Comparison of ENCODE assay signal across 8 cellular contexts in the genomic region with DNA sequence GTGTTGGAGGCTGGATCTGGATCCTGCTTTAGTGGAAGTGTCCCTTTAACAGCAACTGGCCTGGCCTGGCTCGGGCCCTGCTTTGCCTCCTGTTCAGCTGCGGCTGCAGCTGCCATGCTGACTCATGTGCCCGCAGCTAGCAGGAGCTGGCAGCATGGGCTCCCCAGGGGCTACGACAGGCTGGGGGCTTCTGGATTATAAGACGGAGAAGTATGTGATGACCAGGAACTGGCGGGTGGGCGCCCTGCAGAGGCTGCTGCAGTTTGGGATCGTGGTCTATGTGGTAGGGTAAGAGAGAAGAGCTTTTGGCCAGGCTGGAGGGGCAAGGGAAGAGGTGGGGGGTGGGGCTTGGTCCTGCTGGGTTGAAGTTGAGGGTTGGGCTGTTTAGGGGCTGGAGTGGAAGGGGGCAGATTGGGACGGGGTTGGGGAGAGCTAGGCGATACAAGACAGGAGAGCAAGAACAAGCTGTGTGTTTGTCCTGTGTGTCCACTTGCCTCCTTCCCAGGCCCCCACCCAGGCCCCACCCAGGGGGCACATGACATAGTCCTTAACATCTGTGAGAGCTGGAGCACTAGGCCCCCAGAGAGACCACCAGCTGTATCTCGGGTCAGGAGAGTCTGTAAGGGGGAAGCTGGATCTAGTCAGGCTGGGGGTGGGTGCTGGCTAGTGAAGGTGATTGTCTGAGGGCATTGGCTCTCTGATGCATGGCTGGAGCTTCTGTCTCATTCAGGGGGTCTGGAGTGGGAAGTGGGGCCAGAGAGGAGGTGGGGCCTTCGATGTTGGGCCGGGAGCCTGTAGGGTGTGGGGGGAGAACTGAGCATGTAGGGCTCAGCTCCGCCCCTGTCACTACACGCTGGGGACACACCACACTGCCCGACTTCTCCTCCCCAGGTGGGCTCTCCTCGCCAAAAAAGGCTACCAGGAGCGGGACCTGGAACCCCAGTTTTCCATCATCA. TPM values are rescaled to one million over a fixed set of nuclear protein-coding genes. Genes with fewer than 3 reads are reported as not detected.
DNase-seq lines count a peak whose midpoint lies in the region; ATAC-seq and TF ChIP-seq lines count a peak whose summit lies in the region.

P2RX6 (plus strand) TSS at position 115 of the 956 bp plus-strand sequence; CDS start at position 125, 10 bp downstream.

- intact Hi-C loops in CD14-positive monocyte (cut with micrococcal nuclease), result loop anchor here in 1 of 2 donors (10.0 kb wide), 1 partner anchor 131 kb away; no protein-coding TSS in a partner anchor

- peaks cover 10 to 45% (median 15%) of the 10 kb centered on the region in 3 donors for H3K27me3 Mint-ChIP-seq in CD14-positive monocyte (ENCODE audit: low read depth in 3 of 3)
- H3K27me3 Mint-ChIP-seq in endodermal cell (ENCODE audit: insufficient read depth), result peaks cover 24% of the 10 kb centered on the region
- no peaks in the 10 kb centered on the region for H3K27me3 Mint-ChIP-seq in nephron (ENCODE audit: low read depth)

- WGBS in endodermal cell (ENCODE audit: insufficient coverage in 1 of 2, insufficient read length in 1 of 2), 2 experiments, result 63 to 79% methylated on average over 4 to 17 of the region's 18 CpGs

- H3K4me3 ChIP-seq in NT2/D1 (ENCODE audit: insufficient read length, low read depth) (peak within 1 kb of the TSS; percentile 62), endodermal cell (ENCODE audit: low read length) (peak within 1 kb of the TSS; percentile 86)

- peak; percentile 43 for DNase-seq in CD14-positive monocyte (ENCODE audit: low spot score)
- no peak for DNase-seq in NT2/D1 (ENCODE audit: low read depth, low spot score)
- DNase-seq in endodermal cell, result peak; percentile 42
- DNase-seq in activated CD4-positive, alpha-beta T cell treated with anti-CD3 and anti-CD28 coated beads, Interleukin-2, amount 50 U/mL, for 1 hour, result no peak

- no peak for ATAC-seq in GM18909 (IDR thresholded peaks at IDR 0.05; ENCODE audit: poor library complexity, unreplicated experiment)
- no peak for ATAC-seq in GM18907 (IDR thresholded peaks at IDR 0.05; ENCODE audit: unreplicated experiment)
- no peak for ATAC-seq in GM21717 (IDR thresholded peaks at IDR 0.05; ENCODE audit: unreplicated experiment)

- TF ChIP-seq CTCF in CD14-positive monocyte (IDR thresholded peaks at IDR 0.05), result no peak
- no peak for TF ChIP-seq CTCF in endodermal cell (conservative IDR thresholded peaks at IDR 0.05)
- no peak for TF ChIP-seq CTCF in nephron (IDR thresholded peaks at IDR 0.05; ENCODE audit: unreplicated experiment in 3 of 3)

- peak within 1 kb of the TSS; percentile 95 for H3K27ac ChIP-seq in endodermal cell (ENCODE audit: low read depth, low read length)

- H3K9me3 Mint-ChIP-seq in CD14-positive monocyte (peaks cover 0 to 5% (median 0%) of the 10 kb centered on the region in 7 donors), endodermal cell (peaks cover 17% of the 10 kb centered on the region), nephron (no peaks in the 10 kb centered on the region)

- H3K4me1 Mint-ChIP-seq in CD14-positive monocyte, result peaks cover 13% of the 10 kb centered on the region
- peaks cover 14% of the 10 kb centered on the region for H3K4me1 Mint-ChIP-seq in endodermal cell
- H3K4me1 Mint-ChIP-seq in nephron, result peaks cover 39% of the 10 kb centered on the region

- H3K4me1 ChIP-seq in NT2/D1 (ENCODE audit: insufficient read depth, insufficient read length), result peaks cover 6% of the 10 kb centered on the region
- no peaks in the 10 kb centered on the region for H3K4me1 ChIP-seq in endodermal cell (ENCODE audit: control insufficient read depth, insufficient read depth, low read length)

- H3K9ac ChIP-seq in NT2/D1 (ENCODE audit: insufficient read length, low read depth), result peak within 1 kb of the TSS; percentile 79
- H3K9ac ChIP-seq in endodermal cell (ENCODE audit: extremely low read depth, low read length, poor library complexity, severe bottlenecking), result peak within 1 kb of the TSS; percentile 53

- H3K36me3 ChIP-seq in NT2/D1 (ENCODE audit: insufficient read depth, insufficient read length, low read length), result no peaks in the 10 kb centered on the region
- no peaks in the 10 kb centered on the region for H3K36me3 ChIP-seq in endodermal cell (ENCODE audit: control insufficient read depth, insufficient read depth, low read length)

- H3K27me3 ChIP-seq in NT2/D1 (ENCODE audit: insufficient read depth, insufficient read length) (peaks cover 7% of the 10 kb centered on the region), endodermal cell (ENCODE audit: control insufficient read depth, insufficient read depth, low read length, poor library complexity, severe bottlenecking) (no peaks in the 10 kb centered on the region)

- H3K36me3 Mint-ChIP-seq in CD14-positive monocyte, result no peaks in the 10 kb centered on the region
- H3K36me3 Mint-ChIP-seq in endodermal cell (ENCODE audit: low read depth), result no peaks in the 10 kb centered on the region
- no peaks in the 10 kb centered on the region for H3K36me3 Mint-ChIP-seq in nephron (ENCODE audit: low read depth)

- H3K4me3 Mint-ChIP-seq in CD14-positive monocyte, result peak within 1 kb of the TSS; percentile 78 to 92
- H3K4me3 Mint-ChIP-seq in endodermal cell, result peak within 1 kb of the TSS; percentile 67
- peak within 1 kb of the TSS; percentile 88 to 94 (median 92) for H3K4me3 Mint-ChIP-seq in nephron

- H3K27ac Mint-ChIP-seq in CD14-positive monocyte (peak within 1 kb of the TSS; percentile 21 to 92 (median 79)), endodermal cell (peak within 1 kb of the TSS; percentile 95), nephron (peak within 1 kb of the TSS; percentile 89 to 98 (median 97))

- H3K9me3 ChIP-seq in NT2/D1 (ENCODE audit: insufficient read depth, low read length) (no peaks in the 10 kb centered on the region; the same call in 1 of the 2 replicates), endodermal cell (ENCODE audit: control insufficient read depth, low read length) (peaks cover 12% of the 10 kb centered on the region)

RNA-seq across cellular contexts. Expression of gene P2RX6, which starts in this region (rescaled TPM):
- polyA plus RNA-seq in CD14-positive monocyte, result not detected
- 1 to 10 TPM in 1 of 2 donors, under 1 TPM in 1; 0.73 to 1.9 TPM for total RNA-seq in endodermal cell
- polyA plus RNA-seq in endodermal cell (2013, experiment 1 of 2), result 1.4 TPM
- polyA plus RNA-seq in endodermal cell (2013, experiment 2 of 2), result 1.3 TPM

Comparison
In these comparisons a context has a peak if more than half of its experiments do, and no peak if none do; other contexts are left out.
1. Peak in DNase-seq in CD14-positive monocyte; RNA of the gene not detected or under 1 TPM.